In the genomic region with DNA sequence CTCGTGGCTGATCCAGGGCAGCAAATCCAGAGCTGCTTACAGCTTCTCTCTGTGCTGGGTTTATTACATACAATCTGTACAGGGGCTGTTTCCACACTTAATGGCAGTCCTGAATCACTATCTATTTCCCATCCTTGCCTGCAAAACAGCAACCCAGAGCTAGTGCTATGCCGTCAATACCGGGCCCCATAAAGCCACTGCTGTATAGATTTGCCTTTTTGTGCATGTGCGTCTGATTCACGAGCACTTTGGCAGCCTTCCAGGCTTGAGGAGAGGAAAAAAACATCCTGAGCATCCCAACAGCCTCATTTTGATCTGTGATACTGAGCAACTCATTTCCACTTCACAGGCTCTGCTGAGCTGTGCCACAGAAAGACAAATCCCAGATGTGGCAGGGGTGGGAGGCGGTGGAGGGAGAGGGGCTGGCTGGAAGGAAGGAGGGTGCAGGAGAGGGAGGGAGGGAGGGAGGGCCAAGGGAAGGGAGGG, we compare ENCODE assay signal across 8 cellular contexts.
DNase-seq lines count a peak whose midpoint lies in the region; ATAC-seq and TF ChIP-seq lines count a peak whose summit lies in the region.

No MANE protein-coding gene starts in this region.

- H3K36me3 ChIP-seq in esophagus muscularis mucosa = no peaks in the 10 kb centered on the region
- H3K36me3 ChIP-seq in thymus (ENCODE audit: control insufficient read depth, insufficient read depth) = no peaks in the 10 kb centered on the region

- peak overlapping the region; percentile 97 to 99 (median 98) for H3K27ac Mint-ChIP-seq in nephron

- H3K9me3 ChIP-seq in esophagus muscularis mucosa (no peaks in the 10 kb centered on the region), thymus (ENCODE audit: control insufficient read depth) (no peaks in the 10 kb centered on the region)

- H3K4me1 Mint-ChIP-seq in nephron = peaks cover 74% of the 10 kb centered on the region

- H3K27me3 Mint-ChIP-seq in nephron (ENCODE audit: low read depth) = no peaks in the 10 kb centered on the region

- peak; percentile 65 for DNase-seq in GM03348 (ENCODE audit: low spot score)
- DNase-seq in NCI-H2171 (lab: John Stamatoyannopoulos, UW) = peak; percentile 97
- peak; percentile 43 for DNase-seq in activated T-cell treated with anti-CD3 and anti-CD28 coated beads for 1 hour (ENCODE audit: low read depth)
- no peak for DNase-seq in esophagus muscularis mucosa (ENCODE audit: extremely low spot score)

- H3K4me3 ChIP-seq in esophagus muscularis mucosa (no peak overlapping the region), thymus (ENCODE audit: low read length) (no peak overlapping the region)

- H3K4me3 Mint-ChIP-seq in nephron = peak overlapping the region in 1 of 3 experiments; percentile 18

- peak overlapping the region; percentile 92 to 99 (median 96) for H3K27ac ChIP-seq in esophagus muscularis mucosa (replicated peaks in 1 of 4)
- H3K27ac ChIP-seq in thymus (ENCODE audit: low read depth) = peak overlapping the region; percentile 3

- ATAC-seq in GM21447 (IDR thresholded peaks at IDR 0.05; ENCODE audit: unreplicated experiment) (no peak), GM18519 (IDR thresholded peaks at IDR 0.05; ENCODE audit: low FRiP score, unreplicated experiment) (no peak)

- intact Hi-C loops in esophagus muscularis mucosa (cut with DNase I) = no loop called here

- no peak for TF ChIP-seq EP300 in esophagus muscularis mucosa (IDR thresholded peaks at IDR 0.05)

- no peak for TF ChIP-seq POLR2A in esophagus muscularis mucosa (IDR thresholded peaks at IDR 0.05; ENCODE audit: low read depth)

- 7% methylated on average over 6 of the region's 6 CpGs for WGBS in esophagus muscularis mucosa
- 24% methylated on average over 6 of the region's 6 CpGs for WGBS in thymus

- no peaks in the 10 kb centered on the region for H3K27me3 ChIP-seq in esophagus muscularis mucosa
- H3K27me3 ChIP-seq in thymus (ENCODE audit: control insufficient read depth, insufficient read depth) = no peaks in the 10 kb centered on the region

- no peaks in the 10 kb centered on the region for H3K36me3 Mint-ChIP-seq in nephron (ENCODE audit: low read depth)

- peaks cover 66 to 75% (median 74%) of the 10 kb centered on the region in 4 donors for H3K4me1 ChIP-seq in esophagus muscularis mucosa
- peaks cover 7% of the 10 kb centered on the region for H3K4me1 ChIP-seq in thymus (ENCODE audit: control insufficient read depth, insufficient read depth, low read length)

- TF ChIP-seq CTCF in esophagus muscularis mucosa (IDR thresholded peaks at IDR 0.05) (no peak), nephron (IDR thresholded peaks at IDR 0.05; ENCODE audit: unreplicated experiment in 3 of 3) (no peak)

- no peaks in the 10 kb centered on the region for H3K9me3 Mint-ChIP-seq in nephron
